Comparison of ENCODE assay signal across 10 cellular contexts in genomic region chr2:191625016-191625415, GRCh38. TPM values are rescaled to one million over a fixed set of nuclear protein-coding genes. Genes with fewer than 3 reads are reported as not detected.
DNase-seq lines count a peak whose midpoint lies in the region; ATAC-seq, FAIRE-seq and TF ChIP-seq lines count a peak whose summit lies in the region.
"Had no signal": no experiment of that assay in that cellular context is flagged by ENCODE, and none has a peak within 500 bp of the region (broad histone marks: within the 10 kb centered on the region; RNA-seq: fewer than 3 reads in every experiment).

No MANE protein-coding gene starts in this region.

- DNase-seq in EH (ENCODE audit: low read depth) (peak; percentile 56), OCI-LY7 (ENCODE audit: low spot score) (peak; percentile 60), astrocyte (ENCODE audit: low read depth) (no peak), foreskin melanocyte (no peak)
- peak in 1 of 2 donors; percentile 55 for DNase-seq in stimulated activated effector memory CD8-positive, alpha-beta T cell treated with anti-CD3 and anti-CD28 coated beads, Interleukin-12 subunit alpha, Interleukin-12 subunit beta, amount 100 ng/mL, for 72 hours (ENCODE audit: low spot score in 2 of 2)

- no TSS peak for BruUV-seq in OCI-LY7 (replicated peaks; lab: Mats Ljungman, UMichigan)

- H3K4me3 ChIP-seq in OCI-LY7 (ENCODE audit: low read depth, low read length, poor library complexity, severe bottlenecking) (no peak overlapping the region), astrocyte (ENCODE audit: insufficient read depth, low read depth, low read length) (no peak overlapping the region)
- H3K4me3 ChIP-seq: body of pancreas, skin epidermis had no signal

- H3K79me2 ChIP-seq in OCI-LY7 (ENCODE audit: insufficient read depth, low read depth, low read length) (no peaks in the 10 kb centered on the region), astrocyte (ENCODE audit: insufficient read depth, low read length) (no peaks in the 10 kb centered on the region)

- H3K36me3 ChIP-seq in OCI-LY7 (ENCODE audit: insufficient read depth, low read length) = no peaks in the 10 kb centered on the region
- H3K36me3 ChIP-seq in astrocyte (ENCODE audit: insufficient read depth, low read length) = no peaks in the 10 kb centered on the region

- H4K20me1 ChIP-seq in OCI-LY7 (ENCODE audit: insufficient read depth, low read length) (no peaks in the 10 kb centered on the region), astrocyte (ENCODE audit: insufficient read depth, low read length) (no peaks in the 10 kb centered on the region)

- POLR2A ChIA-PET in OCI-LY7 (lab: Charles Lee) = interaction anchor here (0.5 to 2.7 kb wide), 6 partner anchors 9 to 51 kb away, joined by 3 to 25 read pairs (median 8); partner anchors contain the start of gene NABP1

- no peaks in the 10 kb centered on the region for H3K27me3 Mint-ChIP-seq in astrocyte (ENCODE audit: low read depth, unreplicated experiment)

- CTCF ChIA-PET in OCI-LY7 (lab: Charles Lee; ENCODE audit: unreplicated experiment) = interaction anchor here (0.6 to 1.1 kb wide), 2 partner anchors 11 to 23 kb away, joined by 3 to 5 read pairs; no protein-coding TSS in a partner anchor

- H3K9me2 ChIP-seq in OCI-LY7 (ENCODE audit: insufficient read depth, low read length) = no peaks in the 10 kb centered on the region

- H3K4me3 Mint-ChIP-seq in astrocyte (ENCODE audit: unreplicated experiment) = no peak overlapping the region
- peak overlapping the region; percentile 21 for H3K4me3 Mint-ChIP-seq in stimulated activated effector memory CD8-positive, alpha-beta T cell treated with anti-CD3 and anti-CD28 coated beads, Interleukin-12 subunit alpha, Interleukin-12 subunit beta, amount 100 ng/mL, for 72 hours

- no peak for FAIRE-seq in astrocyte (lab: Jason Lieb, UNC)

- ATAC-seq in HG02759 (IDR thresholded peaks at IDR 0.05; ENCODE audit: unreplicated experiment) = peak; percentile 69
- peak; percentile 84 for ATAC-seq in stimulated activated effector memory CD8-positive, alpha-beta T cell treated with anti-CD3 and anti-CD28 coated beads, Interleukin-12 subunit alpha, Interleukin-12 subunit beta, amount 100 ng/mL, for 72 hours
- no peak for ATAC-seq in HG02840 (IDR thresholded peaks at IDR 0.05; ENCODE audit: low FRiP score, unreplicated experiment)
- no peak for ATAC-seq in GM18502 (IDR thresholded peaks at IDR 0.05; ENCODE audit: poor library complexity, unreplicated experiment)
- ATAC-seq: body of pancreas had no signal

- peaks cover 24% of the 10 kb centered on the region for H3K4me1 Mint-ChIP-seq in astrocyte (ENCODE audit: low read depth, unreplicated experiment)
- peaks cover 41% of the 10 kb centered on the region for H3K4me1 Mint-ChIP-seq in stimulated activated effector memory CD8-positive, alpha-beta T cell treated with anti-CD3 and anti-CD28 coated beads, Interleukin-12 subunit alpha, Interleukin-12 subunit beta, amount 100 ng/mL, for 72 hours

- no peaks in the 10 kb centered on the region for H3K9me3 Mint-ChIP-seq in astrocyte (ENCODE audit: unreplicated experiment)
- no peaks in the 10 kb centered on the region for H3K9me3 Mint-ChIP-seq in stimulated activated effector memory CD8-positive, alpha-beta T cell treated with anti-CD3 and anti-CD28 coated beads, Interleukin-12 subunit alpha, Interleukin-12 subunit beta, amount 100 ng/mL, for 72 hours

- H3K9ac ChIP-seq in astrocyte (ENCODE audit: low read length) = no peak overlapping the region

- H3K4me2 ChIP-seq in OCI-LY7 (ENCODE audit: low read length) (peak overlapping the region; percentile 37), astrocyte (ENCODE audit: low read length) (peak overlapping the region; percentile 3)

- H3K27ac Mint-ChIP-seq in astrocyte (ENCODE audit: unreplicated experiment) = peak overlapping the region; percentile 72
- peak overlapping the region; percentile 90 for H3K27ac Mint-ChIP-seq in stimulated activated effector memory CD8-positive, alpha-beta T cell treated with anti-CD3 and anti-CD28 coated beads, Interleukin-12 subunit alpha, Interleukin-12 subunit beta, amount 100 ng/mL, for 72 hours

- H3K36me3 Mint-ChIP-seq in astrocyte (ENCODE audit: low read depth, unreplicated experiment) = no peaks in the 10 kb centered on the region
- no peaks in the 10 kb centered on the region for H3K36me3 Mint-ChIP-seq in stimulated activated effector memory CD8-positive, alpha-beta T cell treated with anti-CD3 and anti-CD28 coated beads, Interleukin-12 subunit alpha, Interleukin-12 subunit beta, amount 100 ng/mL, for 72 hours

- H3K27me3 ChIP-seq in astrocyte (ENCODE audit: insufficient read depth, low read length) = no peaks in the 10 kb centered on the region
- H3K27me3 ChIP-seq: body of pancreas had no signal

- H2AFZ ChIP-seq in OCI-LY7 (ENCODE audit: low read length) (peak overlapping the region; percentile 76), astrocyte (ENCODE audit: low read depth, low read length) (peak overlapping the region; percentile 41)

- intact Hi-C loops in OCI-LY7 (cut with micrococcal nuclease; ENCODE audit: unreplicated experiment) = loop anchor here (2.0 kb wide), 1 partner anchor 52 kb away; no protein-coding TSS in a partner anchor

- TF ChIP-seq CTCF in OCI-LY7 (conservative IDR thresholded peaks at IDR 0.05; ENCODE audit: low read length) (no peak), astrocyte (IDR thresholded peaks at IDR 0.05; ENCODE audit: insufficient read depth, low read depth, low read length) (no peak)

- no peak overlapping the region for H3K27ac ChIP-seq in OCI-LY7 (ENCODE audit: low read depth, low read length, poor library complexity, severe bottlenecking)
- H3K27ac ChIP-seq in astrocyte (ENCODE audit: low read depth, low read length) = peak overlapping the region; percentile 36
- H3K27ac ChIP-seq: body of pancreas had no signal

- peaks cover 22% of the 10 kb centered on the region for H3K4me1 ChIP-seq in OCI-LY7 (ENCODE audit: insufficient read depth, low read length, poor library complexity, severe bottlenecking)
- peaks cover 24% of the 10 kb centered on the region for H3K4me1 ChIP-seq in astrocyte (ENCODE audit: insufficient read depth, low read length)

- H3K9me3 ChIP-seq in OCI-LY7 (ENCODE audit: low read length) = no peaks in the 10 kb centered on the region
- no peaks in the 10 kb centered on the region for H3K9me3 ChIP-seq in astrocyte (ENCODE audit: insufficient read depth, low read depth, low read length)
- H3K9me3 ChIP-seq: body of pancreas had no signal

RNA-seq across cellular contexts. Expression of gene NABP1, which starts 52.9 kb away (rescaled TPM):
- total RNA-seq in OCI-LY7 (2014; rRNA removed; shearing (Covaris generic)) = 16.7 and 18.9 TPM in 2 replicates
- total RNA-seq in OCI-LY7 (2022) (36.0 and 42.5 TPM in 2 replicates), astrocyte (181 and 213 TPM in 2 replicates)

Comparison
In these comparisons a context has a peak if more than half of its experiments do, and no peak if none do; other contexts are left out.
1. DNase-seq: peak in EH (single experiment) and OCI-LY7 (single experiment); none in astrocyte (single experiment) and foreskin melanocyte (single experiment).
2. ATAC-seq: peak in HG02759 (single experiment) and stimulated activated effector memory CD8-positive, alpha-beta T cell treated with anti-CD3 and anti-CD28 coated beads, Interleukin-12 subunit alpha, Interleukin-12 subunit beta, amount 100 ng/mL, for 72 hours (single experiment); none in HG02840 (single experiment) and GM18502 (single experiment).